In the genomic region with DNA sequence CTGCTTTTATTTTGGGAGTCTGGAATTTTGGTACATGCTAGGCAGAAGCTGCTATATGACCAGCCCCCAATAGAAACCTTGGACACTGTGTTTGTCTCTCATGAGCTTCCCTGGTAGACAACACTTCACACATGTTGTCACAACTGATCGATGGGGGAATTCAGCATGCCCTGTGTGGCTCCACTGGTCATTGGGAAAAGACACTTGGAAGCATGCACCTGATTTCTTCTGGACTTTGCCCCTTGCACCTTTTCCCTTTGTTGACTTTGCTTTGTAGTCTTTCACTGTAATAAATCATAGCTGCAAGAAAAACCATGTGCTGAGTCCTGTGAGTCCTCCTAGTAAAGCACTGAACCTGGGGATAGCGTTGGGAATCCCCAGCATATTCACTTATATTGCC, we compare ENCODE assay signal across 31 cellular contexts. TPM values are rescaled to one million over a fixed set of nuclear protein-coding genes. Genes with fewer than 3 reads are reported as not detected.
"Had no signal": no experiment of that assay in that cellular context is flagged by ENCODE, and none has a peak within 500 bp of the region (broad histone marks: within the 10 kb centered on the region; RNA-seq: fewer than 3 reads in every experiment).

No MANE protein-coding gene starts in this region.

- H3K4me3 ChIP-seq: adrenal gland, ascending aorta, dorsolateral prefrontal cortex, right lobe of liver, skin epidermis had no signal

- H3K4me3 Mint-ChIP-seq: activated naive CD8-positive, alpha-beta T cell; activated T-cell treated with anti-CD3 and anti-CD28 coated beads, Interleukin-2, amount 50 U/mL, for 24 hours; activated T-helper 17 cell treated with anti-CD3 and anti-CD28 coated beads, Interleukin-2, amount 50 U/mL, for 72 hours; central memory CD8-positive, alpha-beta T cell; effector memory CD8-positive, alpha-beta T cell; memory B cell; stimulated activated memory B cell treated with anti-CD40 and anti-IgM and Interleukin-4, amounts not matched to agents 10 μg/mL and 1 μg/mL and 100 μg/mL, for 72 hours; T-cell; type B pancreatic cell had no signal

- H3K36me3 Mint-ChIP-seq: activated naive CD8-positive, alpha-beta T cell; stimulated activated memory B cell treated with anti-CD40 and anti-IgM and Interleukin-4, amounts not matched to agents 10 μg/mL and 1 μg/mL and 100 μg/mL, for 72 hours; T-cell; type B pancreatic cell had no signal

- H3K27ac Mint-ChIP-seq: activated naive CD8-positive, alpha-beta T cell; activated T-cell treated with anti-CD3 and anti-CD28 coated beads, Interleukin-2, amount 50 U/mL, for 24 hours; activated T-helper 17 cell treated with anti-CD3 and anti-CD28 coated beads, Interleukin-2, amount 50 U/mL, for 72 hours; effector memory CD8-positive, alpha-beta T cell; memory B cell; stimulated activated memory B cell treated with anti-CD40 and anti-IgM and Interleukin-4, amounts not matched to agents 10 μg/mL and 1 μg/mL and 100 μg/mL, for 72 hours; T-cell; type B pancreatic cell had no signal

- H3K27ac ChIP-seq: adrenal gland, ascending aorta, dorsolateral prefrontal cortex, right lobe of liver, skin epidermis, WERI-Rb-1 had no signal

- H3K4me1 Mint-ChIP-seq: activated T-helper 17 cell treated with anti-CD3 and anti-CD28 coated beads, Interleukin-2, amount 50 U/mL, for 72 hours; central memory CD8-positive, alpha-beta T cell; memory B cell; stimulated activated memory B cell treated with anti-CD40 and anti-IgM and Interleukin-4, amounts not matched to agents 10 μg/mL and 1 μg/mL and 100 μg/mL, for 72 hours; T-cell had no signal

- H3K9me3 Mint-ChIP-seq: activated T-cell treated with anti-CD3 and anti-CD28 coated beads, Interleukin-2, amount 50 U/mL, for 24 hours; activated T-helper 17 cell treated with anti-CD3 and anti-CD28 coated beads, Interleukin-2, amount 50 U/mL, for 72 hours; central memory CD8-positive, alpha-beta T cell had no signal

- DNase-seq: activated CD4-positive, alpha-beta T cell treated with anti-CD3 and anti-CD28 coated beads, Interleukin-2, amount 50 U/mL, for 4 hours; activated CD8-positive, alpha-beta memory T cell treated with anti-CD3 and anti-CD28 coated beads for 24 hours; activated CD8-positive, alpha-beta memory T cell treated with anti-CD3 and anti-CD28 coated beads, Interleukin-2, amount 50 U/mL, for 4 hours; activated naive CD4-positive, alpha-beta T cell; activated T-cell treated with anti-CD3 and anti-CD28 coated beads, Interleukin-2, amount 50 U/mL, for 24 hours; adrenal gland; dorsolateral prefrontal cortex; effector memory CD8-positive, alpha-beta T cell; foreskin melanocyte; hippocampal formation; kidney glomerular epithelial cell; left ventricle myocardium superior; occipital lobe; posterior cingulate gyrus; right lobe of liver; stimulated activated CD4-positive, alpha-beta T cell treated with anti-CD3 and anti-CD28 coated beads, Interleukin-2, amount 100 ng/mL, for 24 hours; T-cell; WERI-Rb-1 had no signal

- H3K27me3 ChIP-seq: adrenal gland, ascending aorta, dorsolateral prefrontal cortex, right lobe of liver had no signal

- H3K9me3 ChIP-seq: adrenal gland, right lobe of liver had no signal

- ATAC-seq: activated T-helper 17 cell treated with anti-CD3 and anti-CD28 coated beads, Interleukin-2, amount 50 U/mL, for 72 hours; effector memory CD8-positive, alpha-beta T cell; esophagus mucosa; left ventricle myocardium superior; stimulated activated memory B cell treated with anti-CD40 and anti-IgM and Interleukin-4, amounts not matched to agents 10 μg/mL and 1 μg/mL and 100 μg/mL, for 72 hours; T-cell had no signal

- FAIRE-seq: endothelial cell of umbilical vein, TTC549 had no signal

- H3K36me3 ChIP-seq: adrenal gland, ascending aorta, right lobe of liver, WERI-Rb-1 had no signal

- H3K4me1 ChIP-seq: adrenal gland, ascending aorta, right lobe of liver had no signal

RNA-seq across cellular contexts. Expression of gene WFDC10A, which starts 7.9 kb away (rescaled TPM):
- total RNA-seq: activated T-helper 17 cell treated with anti-CD3 and anti-CD28 coated beads, Interleukin-2, amount 50 U/mL, for 72 hours; adrenal gland; ascending aorta; endothelial cell of umbilical vein; esophagus mucosa; left ventricle myocardium superior; occipital lobe; right lobe of liver; T-cell; temporal lobe had no signal
- polyA plus RNA-seq: adrenal gland, endothelial cell of umbilical vein, neural cell had no signal

RNA-seq across cellular contexts. Expression of gene WFDC9, which starts 9.5 kb away (rescaled TPM):
- total RNA-seq: activated T-helper 17 cell treated with anti-CD3 and anti-CD28 coated beads, Interleukin-2, amount 50 U/mL, for 72 hours; adrenal gland; ascending aorta; endothelial cell of umbilical vein; esophagus mucosa; left ventricle myocardium superior; occipital lobe; right lobe of liver; T-cell; temporal lobe had no signal
- polyA plus RNA-seq: adrenal gland, endothelial cell of umbilical vein, neural cell had no signal

RNA-seq across cellular contexts. Expression of gene WFDC8, which starts 42.5 kb away (rescaled TPM):
- total RNA-seq: activated T-helper 17 cell treated with anti-CD3 and anti-CD28 coated beads, Interleukin-2, amount 50 U/mL, for 72 hours; adrenal gland; ascending aorta; dorsolateral prefrontal cortex; endothelial cell of umbilical vein; esophagus mucosa; left ventricle myocardium superior; occipital lobe; right lobe of liver; T-cell; temporal lobe had no signal
- polyA plus RNA-seq: adrenal gland, endothelial cell of umbilical vein, neural cell had no signal

RNA-seq across cellular contexts. Expression of gene WFDC11, which starts 48.4 kb away (rescaled TPM):
- total RNA-seq: activated T-helper 17 cell treated with anti-CD3 and anti-CD28 coated beads, Interleukin-2, amount 50 U/mL, for 72 hours; adrenal gland; ascending aorta; endothelial cell of umbilical vein; esophagus mucosa; left ventricle myocardium superior; occipital lobe; right lobe of liver; T-cell; temporal lobe had no signal
- polyA plus RNA-seq: adrenal gland, endothelial cell of umbilical vein, neural cell had no signal
